5 cellular contexts compared by ENCODE assay signal in genomic region chr15:75480463-75480862, GRCh38. TPM values are rescaled to one million over a fixed set of nuclear protein-coding genes. Genes with fewer than 3 reads are reported as not detected.
DNase-seq lines count a peak whose midpoint lies in the region; TF ChIP-seq lines count a peak whose summit lies in the region.
"Not testable (repeated sequence)": the region's sequence is repeated elsewhere in the genome, so short reads cannot be mapped to it uniquely, and the experiment has no call there.

No MANE protein-coding gene starts in this region.

- H3K4me1 Mint-ChIP-seq in glutamatergic neuron (ENCODE audit: low read depth, unreplicated experiment); progenitor cell of endocrine pancreas (ENCODE audit: low read depth): not testable (repeated sequence)

- H3K27ac ChIP-seq in VCaP, result peak overlapping the region; percentile 25
- not testable (repeated sequence) for H3K27ac ChIP-seq in testis

- H3K4me3 ChIP-seq in testis, result peak overlapping the region; percentile 23 to 24

- 85 to 98% methylated on average over 8 to 54 of the region's 54 CpGs for WGBS in testis, 2 donors

- TF ChIP-seq POLR2A in testis (IDR thresholded peaks at IDR 0.05), result not testable (repeated sequence)

- peak; percentile 21 for DNase-seq in activated effector memory CD4-positive, alpha-beta T cell treated with anti-CD3 and anti-CD28 coated beads, Interleukin-2, amount 50 U/mL, for 16 hours
- not testable (repeated sequence) for DNase-seq in glutamatergic neuron; progenitor cell of endocrine pancreas (ENCODE audit: low spot score, unreplicated experiment); testis

- H3K36me3 Mint-ChIP-seq in glutamatergic neuron (ENCODE audit: unreplicated experiment) (peaks cover 37% of the 10 kb centered on the region), progenitor cell of endocrine pancreas (ENCODE audit: insufficient read depth) (peaks cover 39% of the 10 kb centered on the region)

- H3K27ac Mint-ChIP-seq in glutamatergic neuron (ENCODE audit: unreplicated experiment), result peak overlapping the region; percentile 38
- H3K27ac Mint-ChIP-seq in progenitor cell of endocrine pancreas, result peak overlapping the region; percentile 85

- peaks cover 11% of the 10 kb centered on the region for H3K27me3 Mint-ChIP-seq in glutamatergic neuron (ENCODE audit: unreplicated experiment)
- not testable (repeated sequence) for H3K27me3 Mint-ChIP-seq in progenitor cell of endocrine pancreas

- not testable (repeated sequence) for H3K27me3 ChIP-seq in testis

- not testable (repeated sequence) for TF ChIP-seq CTCF in VCaP (conservative IDR thresholded peaks at IDR 0.05); glutamatergic neuron (IDR thresholded peaks at IDR 0.05; ENCODE audit: partially characterized antibody, unreplicated experiment); progenitor cell of endocrine pancreas (IDR thresholded peaks at IDR 0.05; ENCODE audit: unreplicated experiment); testis (IDR thresholded peaks at IDR 0.05)

- peaks cover 30% of the 10 kb centered on the region for H3K9me3 Mint-ChIP-seq in glutamatergic neuron (ENCODE audit: unreplicated experiment)
- not testable (repeated sequence) for H3K9me3 Mint-ChIP-seq in progenitor cell of endocrine pancreas (ENCODE audit: low read depth)

- H3K36me3 ChIP-seq in testis (ENCODE audit: low read depth, missing control alignments), result not testable (repeated sequence)

- not testable (repeated sequence) for H3K4me1 ChIP-seq in testis

- not testable (repeated sequence) for H3K4me3 Mint-ChIP-seq in glutamatergic neuron (ENCODE audit: unreplicated experiment); progenitor cell of endocrine pancreas (ENCODE audit: low read depth)

- intact Hi-C loops in testis (cut with DNase I; ENCODE audit: low total_unique reads), result not testable (repeated sequence)

- not testable (repeated sequence) for H3K9me3 ChIP-seq in testis

RNA-seq across cellular contexts. Expression of gene SIN3A, which starts 29.0 kb away (rescaled TPM):
- total RNA-seq in glutamatergic neuron (ENCODE audit: unreplicated experiment) (45.4 TPM), progenitor cell of endocrine pancreas (91.8 and 96.4 TPM in 2 replicates), testis (100 to 1,000 TPM in 1 of 2 donors, 10 to 100 TPM in 1; 95.0 to 100 TPM)
- polyA plus RNA-seq in testis (ENCODE audit: insufficient read depth, low read depth, low replicate concordance), result 65.9 TPM
